Comparison of ENCODE assay signal across 15 cellular contexts in the genomic region with DNA sequence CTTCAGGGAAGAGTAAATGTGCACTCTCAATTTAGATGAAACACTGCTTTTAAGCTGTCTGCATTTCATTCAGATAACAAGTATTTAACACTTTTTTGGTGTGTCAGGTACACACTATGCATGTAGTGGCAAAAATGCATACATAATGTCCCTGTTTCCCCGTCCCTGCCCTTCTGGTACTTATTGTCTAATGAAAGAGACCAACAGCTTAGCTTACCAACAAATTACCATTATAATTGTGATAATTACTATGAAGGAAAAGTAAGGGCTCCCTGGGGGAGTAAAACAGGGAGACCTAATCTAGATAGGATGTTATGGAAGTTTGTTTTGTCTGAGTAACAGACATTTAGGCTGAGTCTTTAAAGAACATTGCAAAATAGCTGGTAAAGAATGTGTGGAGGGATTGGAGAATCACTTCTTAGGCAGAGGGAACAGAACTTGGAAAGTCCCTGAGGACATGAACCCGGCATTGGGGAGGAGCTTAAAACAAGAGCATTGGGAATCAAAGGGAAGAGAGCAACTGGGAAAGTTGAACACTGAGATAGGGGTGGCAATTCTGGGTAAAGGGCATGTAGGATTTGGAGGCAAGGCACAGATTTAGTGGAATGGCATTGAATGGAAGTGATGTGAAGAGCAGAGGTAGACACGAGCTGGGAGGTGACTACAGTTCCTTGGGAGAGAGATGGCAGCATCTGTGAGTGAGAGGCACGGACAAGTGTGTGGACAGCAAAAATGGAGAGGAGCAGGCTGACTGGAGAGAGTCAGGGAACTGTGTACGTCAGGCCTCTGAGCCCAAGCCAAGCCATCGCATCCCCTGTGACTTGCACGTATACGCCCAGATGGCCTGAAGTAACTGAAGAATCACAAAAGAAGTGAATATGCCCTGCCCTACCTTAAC.
A peak's percentile ranks its signal among the peaks of the same experiment; 100 is the strongest.
DNase-seq lines count a peak whose midpoint lies in the region; ATAC-seq and TF ChIP-seq lines count a peak whose summit lies in the region.
"Had no signal": no experiment of that assay in that cellular context is flagged by ENCODE, and none has a peak within 500 bp of the region (broad histone marks: within the 10 kb centered on the region; RNA-seq: fewer than 3 reads in every experiment).

No MANE protein-coding gene starts in this region.

- no peak for ATAC-seq in stimulated activated effector memory CD8-positive, alpha-beta T cell treated with anti-CD3 and anti-CD28 coated beads, Interleukin-12 subunit alpha, Interleukin-12 subunit beta, amount 100 ng/mL, for 72 hours
- no peak for ATAC-seq in HG03196 (IDR thresholded peaks at IDR 0.05; ENCODE audit: unreplicated experiment)
- ATAC-seq in HG03045 (IDR thresholded peaks at IDR 0.05; ENCODE audit: unreplicated experiment), result no peak

- H3K27ac Mint-ChIP-seq in stimulated activated effector memory CD8-positive, alpha-beta T cell treated with anti-CD3 and anti-CD28 coated beads, Interleukin-12 subunit alpha, Interleukin-12 subunit beta, amount 100 ng/mL, for 72 hours, result no peak overlapping the region
- H3K27ac Mint-ChIP-seq: HFFc6 had no signal

- no peaks in the 10 kb centered on the region for H3K36me3 ChIP-seq in ES-I3 (ENCODE audit: insufficient read depth, low read length)

- H3K4me3 ChIP-seq in epithelial cell of esophagus (ENCODE audit: low read length), result no peak overlapping the region

- no peaks in the 10 kb centered on the region for H3K9me3 Mint-ChIP-seq in stimulated activated effector memory CD8-positive, alpha-beta T cell treated with anti-CD3 and anti-CD28 coated beads, Interleukin-12 subunit alpha, Interleukin-12 subunit beta, amount 100 ng/mL, for 72 hours
- H3K9me3 Mint-ChIP-seq: HFFc6 had no signal

- DNase-seq in NCI-H69 (lab: John Stamatoyannopoulos, UW) (peak; percentile 60), epithelial cell of esophagus (ENCODE audit: low read depth) (peak; percentile 5), iPS-NIHi7 (ENCODE audit: extremely low spot score) (peak; percentile 33)
- no peak for DNase-seq in stimulated activated effector memory CD8-positive, alpha-beta T cell treated with anti-CD3 and anti-CD28 coated beads, Interleukin-12 subunit alpha, Interleukin-12 subunit beta, amount 100 ng/mL, for 72 hours (ENCODE audit: low spot score in 2 of 2)
- DNase-seq: Caco-2, GDM1, GOT3, HFFc6, MV-4-11, NCI-H1417 treated with DMSO at 0.1 percent for 48 hours, SIG-M5 had no signal

- H3K9me3 ChIP-seq in ES-I3 (ENCODE audit: control insufficient read depth, insufficient read depth, low read length), result no peaks in the 10 kb centered on the region
- H3K9me3 ChIP-seq: Caco-2 had no signal

- no peaks in the 10 kb centered on the region for H3K4me1 Mint-ChIP-seq in stimulated activated effector memory CD8-positive, alpha-beta T cell treated with anti-CD3 and anti-CD28 coated beads, Interleukin-12 subunit alpha, Interleukin-12 subunit beta, amount 100 ng/mL, for 72 hours
- H3K4me1 Mint-ChIP-seq: CD14-positive monocyte had no signal

- peak overlapping the region; percentile 42 for H3K9ac ChIP-seq in ES-I3 (ENCODE audit: low read depth, low read length)

- no peak for TF ChIP-seq CTCF in epithelial cell of esophagus (IDR thresholded peaks at IDR 0.05; ENCODE audit: insufficient read depth, low read depth, low read length, missing control alignments)

- H3K36me3 Mint-ChIP-seq in stimulated activated effector memory CD8-positive, alpha-beta T cell treated with anti-CD3 and anti-CD28 coated beads, Interleukin-12 subunit alpha, Interleukin-12 subunit beta, amount 100 ng/mL, for 72 hours, result no peaks in the 10 kb centered on the region
- H3K36me3 Mint-ChIP-seq: CD14-positive monocyte had no signal

- H3K4me1 ChIP-seq in ES-I3 (ENCODE audit: insufficient read depth, low read length), result peaks cover 53% of the 10 kb centered on the region
- H3K4me1 ChIP-seq: Caco-2 had no signal

- no peak overlapping the region for H3K4me3 Mint-ChIP-seq in stimulated activated effector memory CD8-positive, alpha-beta T cell treated with anti-CD3 and anti-CD28 coated beads, Interleukin-12 subunit alpha, Interleukin-12 subunit beta, amount 100 ng/mL, for 72 hours
- H3K4me3 Mint-ChIP-seq: CD14-positive monocyte, HFFc6 had no signal

Comparison
In these comparisons a context has a peak if more than half of its experiments do, and no peak if none do; other contexts are left out.
1. DNase-seq: peak in NCI-H69 (single experiment), epithelial cell of esophagus (single experiment) and iPS-NIHi7 (single experiment); none in stimulated activated effector memory CD8-positive, alpha-beta T cell treated with anti-CD3 and anti-CD28 coated beads, Interleukin-12 subunit alpha, Interleukin-12 subunit beta, amount 100 ng/mL, for 72 hours (0 of 2).